In the genomic region with DNA sequence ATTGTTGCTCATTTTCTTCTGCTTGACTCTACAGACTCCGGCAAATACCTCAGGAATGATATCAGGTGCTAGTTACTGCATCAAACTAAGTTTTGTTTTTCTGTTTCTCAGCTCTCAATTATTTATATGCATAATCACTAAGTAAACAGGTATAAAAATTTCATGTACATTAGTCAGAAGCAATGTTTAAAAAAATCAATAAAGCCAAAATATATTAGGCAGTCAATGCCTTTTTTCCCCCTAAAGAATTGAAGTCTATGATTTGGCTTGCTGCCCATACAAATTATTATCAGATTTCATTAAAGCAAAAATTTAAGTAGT, we compare ENCODE assay signal across 23 cellular contexts. TPM values are rescaled to one million over a fixed set of nuclear protein-coding genes. Genes with fewer than 3 reads are reported as not detected.
DNase-seq lines count a peak whose midpoint lies in the region; ATAC-seq and TF ChIP-seq lines count a peak whose summit lies in the region.
"Had no signal": no experiment of that assay in that cellular context is flagged by ENCODE, and none has a peak within 500 bp of the region (broad histone marks: within the 10 kb centered on the region; RNA-seq: fewer than 3 reads in every experiment).

No MANE protein-coding gene starts in this region.

- H3K9me3 ChIP-seq in PC-9 (ENCODE audit: insufficient read depth, low read depth) = no peaks in the 10 kb centered on the region; the same call in 1 of the 2 replicates
- no peaks in the 10 kb centered on the region for H3K9me3 ChIP-seq in hepatocyte (ENCODE audit: low read depth)
- no peaks in the 10 kb centered on the region for H3K9me3 ChIP-seq in mesenchymal stem cell (ENCODE audit: control insufficient read depth, low read length)
- no peaks in the 10 kb centered on the region for H3K9me3 ChIP-seq in endodermal cell (ENCODE audit: control insufficient read depth, low read length)
- H3K9me3 ChIP-seq: BLaER1 treated with 17β-estradiol and CSF1 and Interleukin-3, amounts not matched to agents 10 nM and 100 nM; MG63 had no signal

- no peaks in the 10 kb centered on the region for H3K4me1 Mint-ChIP-seq in activated CD8-positive, alpha-beta T cell treated with anti-CD3 and anti-CD28 coated beads for 36 hours (ENCODE audit: low read depth)
- no peaks in the 10 kb centered on the region for H3K4me1 Mint-ChIP-seq in endodermal cell
- H3K4me1 Mint-ChIP-seq in stimulated activated naive CD8-positive, alpha-beta T cell treated with anti-CD3 and anti-CD28 coated beads, Interleukin-15, amount 100 ng/mL, for 72 hours = no peaks in the 10 kb centered on the region

- no peak overlapping the region for H4K91ac ChIP-seq in mesenchymal stem cell (ENCODE audit: low read length)

- H4K20me1 ChIP-seq in PC-9 (ENCODE audit: insufficient read depth) (no peaks in the 10 kb centered on the region), hepatocyte (ENCODE audit: insufficient read depth, poor library complexity, severe bottlenecking) (no peaks in the 10 kb centered on the region)
- H4K20me1 ChIP-seq: BLaER1 treated with 17β-estradiol and CSF1 and Interleukin-3, amounts not matched to agents 10 nM and 100 nM had no signal

- H3K4me2 ChIP-seq in PC-9 (peak overlapping the region; percentile 59), hepatocyte (peak overlapping the region; percentile 59), mesenchymal stem cell (ENCODE audit: low read length, poor library complexity, severe bottlenecking) (no peak overlapping the region)

- H3K27me3 Mint-ChIP-seq in activated CD8-positive, alpha-beta T cell treated with anti-CD3 and anti-CD28 coated beads for 36 hours = peaks cover 6% of the 10 kb centered on the region
- no peaks in the 10 kb centered on the region for H3K27me3 Mint-ChIP-seq in endodermal cell (ENCODE audit: insufficient read depth)
- peaks cover 17% of the 10 kb centered on the region for H3K27me3 Mint-ChIP-seq in stimulated activated naive CD8-positive, alpha-beta T cell treated with anti-CD3 and anti-CD28 coated beads, Interleukin-15, amount 100 ng/mL, for 72 hours

- no peak overlapping the region for H2BK12ac ChIP-seq in mesenchymal stem cell (ENCODE audit: low read length in 2 of 2)

- H3K4me1 ChIP-seq in PC-9 (replicated peaks; ENCODE audit: insufficient read depth) (peaks cover 20% of the 10 kb centered on the region), hepatocyte (ENCODE audit: insufficient read depth) (no peaks in the 10 kb centered on the region), mesenchymal stem cell (ENCODE audit: control insufficient read depth, insufficient read depth, low read depth, low read length) (peaks cover 5% of the 10 kb centered on the region), endodermal cell (ENCODE audit: control insufficient read depth, insufficient read depth, low read length) (no peaks in the 10 kb centered on the region)

- H3K79me2 ChIP-seq in PC-9 (ENCODE audit: low read depth) (no peaks in the 10 kb centered on the region), hepatocyte (peaks cover 11% of the 10 kb centered on the region)

- no peak overlapping the region for H3K27ac Mint-ChIP-seq in activated CD8-positive, alpha-beta T cell treated with anti-CD3 and anti-CD28 coated beads for 36 hours
- H3K27ac Mint-ChIP-seq in endodermal cell = no peak overlapping the region
- H3K27ac Mint-ChIP-seq in stimulated activated naive CD8-positive, alpha-beta T cell treated with anti-CD3 and anti-CD28 coated beads, Interleukin-15, amount 100 ng/mL, for 72 hours = no peak overlapping the region

- H3K36me3 ChIP-seq in PC-9 (ENCODE audit: low read depth) = no peaks in the 10 kb centered on the region
- no peaks in the 10 kb centered on the region for H3K36me3 ChIP-seq in hepatocyte (replicated peaks; ENCODE audit: insufficient read depth, low read depth)
- H3K36me3 ChIP-seq in mesenchymal stem cell (ENCODE audit: control insufficient read depth in 1 of 2, insufficient read depth in 2 of 2, low read depth in 1 of 2, low read length in 2 of 2) = no peaks in the 10 kb centered on the region
- H3K36me3 ChIP-seq in endodermal cell (ENCODE audit: control insufficient read depth, insufficient read depth, low read length) = no peaks in the 10 kb centered on the region
- H3K36me3 ChIP-seq: BLaER1 treated with 17β-estradiol and CSF1 and Interleukin-3, amounts not matched to agents 10 nM and 100 nM; MG63 had no signal

- no peak for ATAC-seq in activated CD8-positive, alpha-beta T cell treated with anti-CD3 and anti-CD28 coated beads for 36 hours
- ATAC-seq in stimulated activated naive CD8-positive, alpha-beta T cell treated with anti-CD3 and anti-CD28 coated beads, Interleukin-15, amount 100 ng/mL, for 72 hours = no peak

- H3K27me3 ChIP-seq in PC-9 (ENCODE audit: insufficient read depth, low read depth) = no peaks in the 10 kb centered on the region
- H3K27me3 ChIP-seq in hepatocyte = no peaks in the 10 kb centered on the region
- no peaks in the 10 kb centered on the region for H3K27me3 ChIP-seq in mesenchymal stem cell (ENCODE audit: control insufficient read depth in 1 of 2, insufficient read depth in 1 of 2, low read length in 2 of 2)
- no peaks in the 10 kb centered on the region for H3K27me3 ChIP-seq in endodermal cell (ENCODE audit: control insufficient read depth, insufficient read depth, low read length, poor library complexity, severe bottlenecking)
- H3K27me3 ChIP-seq: BLaER1 treated with 17β-estradiol and CSF1 and Interleukin-3, amounts not matched to agents 10 nM and 100 nM; MG63 had no signal

- no peak overlapping the region for H3K23ac ChIP-seq in mesenchymal stem cell (ENCODE audit: low read length in 2 of 2)

- BruUV-seq in PC-9 (replicated peaks; lab: Mats Ljungman, UMichigan) = no TSS peak

- H2BK120ac ChIP-seq in mesenchymal stem cell (ENCODE audit: low read depth, low read length) = no peak overlapping the region

- 81% methylated on average over 1 of the region's 1 CpG for WGBS in hepatocyte (ENCODE audit: low lambda C conversion rate, missing lambda C conversion rate)
- no CpG with 5 or more reads among the region's 1 CpG for WGBS in mesenchymal stem cell
- 95% methylated on average over 1 of the region's 1 CpG; no CpG with 5 or more reads in 1 of the 2 experiments for WGBS in endodermal cell (ENCODE audit: insufficient coverage in 1 of 2, insufficient read length in 1 of 2), 2 experiments

- no peaks in the 10 kb centered on the region for H3K9me3 Mint-ChIP-seq in activated CD8-positive, alpha-beta T cell treated with anti-CD3 and anti-CD28 coated beads for 36 hours
- peaks cover 2% of the 10 kb centered on the region for H3K9me3 Mint-ChIP-seq in endodermal cell
- no peaks in the 10 kb centered on the region for H3K9me3 Mint-ChIP-seq in stimulated activated naive CD8-positive, alpha-beta T cell treated with anti-CD3 and anti-CD28 coated beads, Interleukin-15, amount 100 ng/mL, for 72 hours

- peak overlapping the region; percentile 53 for H3K27ac ChIP-seq in PC-9
- H3K27ac ChIP-seq in hepatocyte = peak overlapping the region; percentile 83
- peak overlapping the region; percentile 93 for H3K27ac ChIP-seq in mesenchymal stem cell (ENCODE audit: low read length, poor library complexity, severe bottlenecking)
- no peak overlapping the region for H3K27ac ChIP-seq in RWPE1
- no peak overlapping the region for H3K27ac ChIP-seq in endodermal cell (ENCODE audit: low read depth, low read length)
- H3K27ac ChIP-seq: BLaER1 treated with 17β-estradiol and CSF1 and Interleukin-3, amounts not matched to agents 10 nM and 100 nM had no signal

- TF ChIP-seq CTCF in PC-9 (conservative IDR thresholded peaks at IDR 0.05) = no peak
- TF ChIP-seq CTCF in hepatocyte (IDR thresholded peaks at IDR 0.05; ENCODE audit: poor library complexity) = no peak
- TF ChIP-seq CTCF in RWPE1 (conservative IDR thresholded peaks at IDR 0.05; ENCODE audit: low read depth) = no peak
- TF ChIP-seq CTCF in activated CD8-positive, alpha-beta T cell treated with anti-CD3 and anti-CD28 coated beads for 36 hours (IDR thresholded peaks at IDR 0.05) = no peak
- no peak for TF ChIP-seq CTCF in endodermal cell (conservative IDR thresholded peaks at IDR 0.05)

- no peak overlapping the region for H2BK15ac ChIP-seq in mesenchymal stem cell (ENCODE audit: low read depth, poor library complexity, severe bottlenecking)

- no peak overlapping the region for H3K18ac ChIP-seq in mesenchymal stem cell (ENCODE audit: low read depth in 1 of 2, low read length in 2 of 2)

- H3K9me2 ChIP-seq in PC-9 (ENCODE audit: insufficient read depth) = no peaks in the 10 kb centered on the region
- no peaks in the 10 kb centered on the region for H3K9me2 ChIP-seq in hepatocyte (replicated peaks; ENCODE audit: insufficient read depth)

- intact Hi-C loops in PC-9 (cut with micrococcal nuclease; ENCODE audit: unreplicated experiment) = no loop called here
- intact Hi-C loops in activated CD8-positive, alpha-beta T cell treated with anti-CD3 and anti-CD28 coated beads for 36 hours (cut with micrococcal nuclease) = no loop called here

- H3K4ac ChIP-seq in mesenchymal stem cell (ENCODE audit: low read depth in 1 of 2, low read length in 2 of 2) = no peak overlapping the region

- no peak overlapping the region for H2BK5ac ChIP-seq in mesenchymal stem cell (ENCODE audit: low read depth, low read length, poor library complexity, severe bottlenecking)

- H3K36me3 Mint-ChIP-seq in activated CD8-positive, alpha-beta T cell treated with anti-CD3 and anti-CD28 coated beads for 36 hours (ENCODE audit: low read depth) = no peaks in the 10 kb centered on the region
- no peaks in the 10 kb centered on the region for H3K36me3 Mint-ChIP-seq in endodermal cell (ENCODE audit: low read depth)
- H3K36me3 Mint-ChIP-seq: CD4-positive, alpha-beta memory T cell had no signal

- DNase-seq in PC-9 (peak in 1 of 2 experiments; percentile 80), hepatocyte (ENCODE audit: low spot score) (no peak), mesenchymal stem cell (no peak), RWPE1 (ENCODE audit: low spot score) (no peak), endodermal cell (no peak)
- DNase-seq in activated CD8-positive, alpha-beta T cell treated with anti-CD3 and anti-CD28 coated beads for 36 hours = no peak
- no peak for DNase-seq in stimulated activated naive CD8-positive, alpha-beta T cell treated with anti-CD3 and anti-CD28 coated beads, Interleukin-15, amount 100 ng/mL, for 72 hours
- DNase-seq: CD4-positive, alpha-beta memory T cell; DMS153; MG63; NCI-H1048; NCI-H1436; NCI-H2029 treated with DMSO at 0.1 percent for 48 hours; NCI-H2171; NCI-H345; NCI-H524; NCI-H774; NK-92 treated with Interleukin-12 subunit alpha and Interleukin-12 subunit beta, amount 100 ng/mL, for 24 hours; SHP77; SW 1271 had no signal

- H3K9ac ChIP-seq in mesenchymal stem cell (ENCODE audit: low read length) = no peak overlapping the region
- no peak overlapping the region for H3K9ac ChIP-seq in endodermal cell (ENCODE audit: extremely low read depth, low read length, poor library complexity, severe bottlenecking)
- H3K9ac ChIP-seq: BLaER1 treated with 17β-estradiol and CSF1 and Interleukin-3, amounts not matched to agents 10 nM and 100 nM had no signal

- no peak overlapping the region for H3K4me3 Mint-ChIP-seq in activated CD8-positive, alpha-beta T cell treated with anti-CD3 and anti-CD28 coated beads for 36 hours
- no peak overlapping the region for H3K4me3 Mint-ChIP-seq in endodermal cell
- H3K4me3 Mint-ChIP-seq in stimulated activated naive CD8-positive, alpha-beta T cell treated with anti-CD3 and anti-CD28 coated beads, Interleukin-15, amount 100 ng/mL, for 72 hours = no peak overlapping the region

- H3K79me1 ChIP-seq in mesenchymal stem cell (replicated peaks; ENCODE audit: low read length, poor library complexity, severe bottlenecking) = peaks cover 3% of the 10 kb centered on the region

- H2AFZ ChIP-seq in PC-9 = no peak overlapping the region
- no peak overlapping the region for H2AFZ ChIP-seq in hepatocyte
- no peak overlapping the region for H2AFZ ChIP-seq in mesenchymal stem cell (ENCODE audit: low read depth, low read length)

- no peak overlapping the region for H2AK5ac ChIP-seq in mesenchymal stem cell (ENCODE audit: low read length, severe bottlenecking)

- H3F3A ChIP-seq in PC-9 (ENCODE audit: insufficient read depth, low read depth) = peaks cover 10% of the 10 kb centered on the region; the same call in 1 of the 2 replicates

- H3K4me3 ChIP-seq in PC-9 (no peak overlapping the region), hepatocyte (no peak overlapping the region), mesenchymal stem cell (ENCODE audit: insufficient read depth in 1 of 2, low read depth in 1 of 2, low read length in 2 of 2) (no peak overlapping the region), endodermal cell (ENCODE audit: low read length) (no peak overlapping the region)
- H3K4me3 ChIP-seq: BLaER1 treated with 17β-estradiol and CSF1 and Interleukin-3, amounts not matched to agents 10 nM and 100 nM; MG63 had no signal

- H4K8ac ChIP-seq in mesenchymal stem cell (ENCODE audit: low read length) = no peak overlapping the region

- H3K14ac ChIP-seq in mesenchymal stem cell (ENCODE audit: low read length in 2 of 2) = no peak overlapping the region

- CTCF ChIA-PET in PC-9 (lab: Charles Lee) = no interaction called here
- CTCF ChIA-PET in RWPE1 (lab: Yijun Ruan, JAX) = no interaction called here
- CTCF ChIA-PET in activated CD8-positive, alpha-beta T cell treated with anti-CD3 and anti-CD28 coated beads for 36 hours (lab: Charles Lee) = interaction anchor here (0.8 kb wide), 1 partner anchor 99 kb away, joined by 3 read pairs; no protein-coding TSS in a partner anchor

- POLR2A ChIA-PET in PC-9 (lab: Charles Lee; ENCODE audit: unreplicated experiment) = no interaction called here
- POLR2A ChIA-PET in RWPE1 (lab: Yijun Ruan, JAX; ENCODE audit: low non-redundant PET) = no interaction called here
- POLR2A ChIA-PET in activated CD8-positive, alpha-beta T cell treated with anti-CD3 and anti-CD28 coated beads for 36 hours (lab: Charles Lee) = no interaction called here

RNA-seq across cellular contexts. Expression of a gene that starts 20.6 kb away (rescaled TPM):
- total RNA-seq in PC-9 (2021) (43.5 and 49.7 TPM in 2 replicates), hepatocyte (33.7 and 34.1 TPM in 2 replicates), endodermal cell (10 to 100 TPM; 45.4 to 51.8 TPM)
- polyA plus RNA-seq in hepatocyte = 21.9 and 29.0 TPM in 2 replicates
- polyA plus RNA-seq in mesenchymal stem cell (2013, experiment 1 of 2) = 18.7 TPM
- 19.3 TPM for polyA plus RNA-seq in mesenchymal stem cell (2013, experiment 2 of 2)
- total RNA-seq in activated CD8-positive, alpha-beta T cell treated with anti-CD3 and anti-CD28 coated beads for 36 hours = 10 to 100 TPM; 24.7 to 26.3 TPM
- 34.2 TPM for polyA plus RNA-seq in endodermal cell (2013, experiment 1 of 2)
- polyA plus RNA-seq in endodermal cell (2013, experiment 2 of 2) = 28.3 TPM

RNA-seq across cellular contexts. Expression of a gene that starts 24.3 kb away (rescaled TPM):
- total RNA-seq in PC-9 (2021) (4.2 and 5.6 TPM in 2 replicates), hepatocyte (4.7 and 5.0 TPM in 2 replicates), endodermal cell (1 to 10 TPM in 1 of 2 donors, under 1 TPM in 1; 0.49 to 1.4 TPM)
- polyA plus RNA-seq in hepatocyte = 2.7 and 3.8 TPM in 2 replicates
- polyA plus RNA-seq in mesenchymal stem cell (2013, experiment 1 of 2) = 0.04 TPM
- 0.08 TPM for polyA plus RNA-seq in mesenchymal stem cell (2013, experiment 2 of 2)
- total RNA-seq in activated CD8-positive, alpha-beta T cell treated with anti-CD3 and anti-CD28 coated beads for 36 hours = not detected
- polyA plus RNA-seq in endodermal cell (2013, experiment 1 of 2) = 0.36 TPM
- 0.08 TPM for polyA plus RNA-seq in endodermal cell (2013, experiment 2 of 2)
- total RNA-seq: G401, LHCN-M2 had no signal
- polyA plus RNA-seq: CD4-positive, alpha-beta memory T cell had no signal

Comparison
In these comparisons a context has a peak if more than half of its experiments do, and no peak if none do; other contexts are left out.
1. H3K27ac ChIP-seq: peak in PC-9 (single experiment), hepatocyte (single experiment) and mesenchymal stem cell (single experiment); none in RWPE1 (single experiment) and endodermal cell (single experiment).